8 cellular contexts compared by ENCODE assay signal in genomic region chr14:87993485-87993809, GRCh38. TPM values are rescaled to one million over a fixed set of nuclear protein-coding genes. Genes with fewer than 3 reads are reported as not detected.
DNase-seq lines count a peak whose midpoint lies in the region; ATAC-seq lines count a peak whose summit lies in the region.

No MANE protein-coding gene starts in this region.

- peak overlapping the region; percentile 93 for H3K4me3 Mint-ChIP-seq in activated CD8-positive, alpha-beta memory T cell treated with anti-CD3 and anti-CD28 coated beads, Interleukin-2, amount 10 ng/mL, durations not matched to agents 7 days and 5 days
- H3K4me3 Mint-ChIP-seq in activated T-helper 2 cell treated with anti-CD3 and anti-CD28 coated beads, Interferon-gamma antibody, Interleukin-2, Interleukin-4, amounts not matched to agents 10 μg/mL and 5 μg/mL and 100 μg/mL, durations not matched to agents 14 hours and 24 hours and 36 hours (ENCODE audit: low read depth): peak overlapping the region; percentile 93
- peak overlapping the region; percentile 92 to 100 (median 99) for H3K4me3 Mint-ChIP-seq in immature natural killer cell

- 68% methylated on average over 5 of the region's 5 CpGs for WGBS in thymus

- H3K36me3 Mint-ChIP-seq in activated CD8-positive, alpha-beta memory T cell treated with anti-CD3 and anti-CD28 coated beads, Interleukin-2, amount 10 ng/mL, durations not matched to agents 7 days and 5 days: peaks cover 5% of the 10 kb centered on the region
- no peaks in the 10 kb centered on the region for H3K36me3 Mint-ChIP-seq in activated T-helper 2 cell treated with anti-CD3 and anti-CD28 coated beads, Interferon-gamma antibody, Interleukin-2, Interleukin-4, amounts not matched to agents 10 μg/mL and 5 μg/mL and 100 μg/mL, durations not matched to agents 14 hours and 24 hours and 36 hours (ENCODE audit: low read depth)
- peaks cover 0 to 4% (median 0%) of the 10 kb centered on the region in 3 donors for H3K36me3 Mint-ChIP-seq in immature natural killer cell

- H3K9me3 ChIP-seq in thymus (ENCODE audit: control insufficient read depth): no peaks in the 10 kb centered on the region

- no peaks in the 10 kb centered on the region for H3K27me3 ChIP-seq in thymus (ENCODE audit: control insufficient read depth, insufficient read depth)

- H3K4me3 ChIP-seq in thymus (ENCODE audit: low read length): peak overlapping the region; percentile 94

- no peaks in the 10 kb centered on the region for H3K27me3 Mint-ChIP-seq in activated CD8-positive, alpha-beta memory T cell treated with anti-CD3 and anti-CD28 coated beads, Interleukin-2, amount 10 ng/mL, durations not matched to agents 7 days and 5 days
- H3K27me3 Mint-ChIP-seq in activated T-helper 2 cell treated with anti-CD3 and anti-CD28 coated beads, Interferon-gamma antibody, Interleukin-2, Interleukin-4, amounts not matched to agents 10 μg/mL and 5 μg/mL and 100 μg/mL, durations not matched to agents 14 hours and 24 hours and 36 hours (ENCODE audit: low read depth): no peaks in the 10 kb centered on the region
- H3K27me3 Mint-ChIP-seq in immature natural killer cell (ENCODE audit: low read depth in 3 of 3): peaks cover 11 to 16% (median 14%) of the 10 kb centered on the region in 3 donors

- intact Hi-C loops in activated T-helper 2 cell treated with anti-CD3 and anti-CD28 coated beads, Interferon-gamma antibody, Interleukin-2, Interleukin-4, amounts not matched to agents 10 μg/mL and 5 μg/mL and 100 μg/mL, durations not matched to agents 14 hours and 24 hours and 36 hours (cut with micrococcal nuclease): loop anchor here (1.0 to 10.0 kb wide), 5 partner anchors 13 to 801 kb away; partner anchors contain the start of gene EML5

- H3K27ac ChIP-seq in thymus (ENCODE audit: low read depth): peak overlapping the region; percentile 98

- no peaks in the 10 kb centered on the region for H3K9me3 Mint-ChIP-seq in activated CD8-positive, alpha-beta memory T cell treated with anti-CD3 and anti-CD28 coated beads, Interleukin-2, amount 10 ng/mL, durations not matched to agents 7 days and 5 days (ENCODE audit: low read depth)
- peaks cover 3% of the 10 kb centered on the region for H3K9me3 Mint-ChIP-seq in activated T-helper 2 cell treated with anti-CD3 and anti-CD28 coated beads, Interferon-gamma antibody, Interleukin-2, Interleukin-4, amounts not matched to agents 10 μg/mL and 5 μg/mL and 100 μg/mL, durations not matched to agents 14 hours and 24 hours and 36 hours
- no peaks in the 10 kb centered on the region for H3K9me3 Mint-ChIP-seq in immature natural killer cell

- no peak for ATAC-seq in activated CD8-positive, alpha-beta memory T cell treated with anti-CD3 and anti-CD28 coated beads, Interleukin-2, amount 10 ng/mL, durations not matched to agents 7 days and 5 days
- no peak for ATAC-seq in HG03139 (IDR thresholded peaks at IDR 0.05; ENCODE audit: unreplicated experiment)
- no peak for ATAC-seq in HG02884 (IDR thresholded peaks at IDR 0.05; ENCODE audit: unreplicated experiment)

- CTCF ChIA-PET in activated CD8-positive, alpha-beta memory T cell treated with anti-CD3 and anti-CD28 coated beads, Interleukin-2, amount 10 ng/mL, durations not matched to agents 7 days and 5 days (lab: Charles Lee): interaction anchor here (1.3 to 5.4 kb wide), 4 partner anchors 12 to 48 kb away, joined by 4 to 47 read pairs (median 24); partner anchors contain the start of gene GPR65

- H3K36me3 ChIP-seq in thymus (ENCODE audit: control insufficient read depth, insufficient read depth): no peaks in the 10 kb centered on the region

- H3K4me1 Mint-ChIP-seq in activated CD8-positive, alpha-beta memory T cell treated with anti-CD3 and anti-CD28 coated beads, Interleukin-2, amount 10 ng/mL, durations not matched to agents 7 days and 5 days: peaks cover 56% of the 10 kb centered on the region
- peaks cover 54% of the 10 kb centered on the region for H3K4me1 Mint-ChIP-seq in activated T-helper 2 cell treated with anti-CD3 and anti-CD28 coated beads, Interferon-gamma antibody, Interleukin-2, Interleukin-4, amounts not matched to agents 10 μg/mL and 5 μg/mL and 100 μg/mL, durations not matched to agents 14 hours and 24 hours and 36 hours (ENCODE audit: low read depth)
- H3K4me1 Mint-ChIP-seq in immature natural killer cell: peaks cover 68 to 80% of the 10 kb centered on the region in 2 donors

- peaks cover 12% of the 10 kb centered on the region for H3K4me1 ChIP-seq in thymus (ENCODE audit: control insufficient read depth, insufficient read depth, low read length)

- H3K27ac Mint-ChIP-seq in activated CD8-positive, alpha-beta memory T cell treated with anti-CD3 and anti-CD28 coated beads, Interleukin-2, amount 10 ng/mL, durations not matched to agents 7 days and 5 days: peak overlapping the region; percentile 96
- peak overlapping the region; percentile 93 for H3K27ac Mint-ChIP-seq in activated T-helper 2 cell treated with anti-CD3 and anti-CD28 coated beads, Interferon-gamma antibody, Interleukin-2, Interleukin-4, amounts not matched to agents 10 μg/mL and 5 μg/mL and 100 μg/mL, durations not matched to agents 14 hours and 24 hours and 36 hours
- peak overlapping the region; percentile 97 to 99 (median 98) for H3K27ac Mint-ChIP-seq in immature natural killer cell

- no peak for DNase-seq in activated CD8-positive, alpha-beta memory T cell treated with anti-CD3 and anti-CD28 coated beads, Interleukin-2, amount 10 ng/mL, durations not matched to agents 7 days and 5 days
- no peak for DNase-seq in activated CD8-positive, alpha-beta memory T cell treated with anti-CD3 and anti-CD28 coated beads, Interleukin-2, amount 50 U/mL, for 4 hours
- DNase-seq in activated T-helper 2 cell treated with anti-CD3 and anti-CD28 coated beads, Interferon-gamma antibody, Interleukin-2, Interleukin-4, amounts not matched to agents 10 μg/mL and 5 μg/mL and 100 μg/mL, durations not matched to agents 14 hours and 24 hours and 36 hours (ENCODE audit: low spot score): no peak
- DNase-seq in immature natural killer cell (no peak), islet precursor cell (no peak)

RNA-seq across cellular contexts. Expression of gene GALC, which starts 0.5 kb away (rescaled TPM):
- total RNA-seq in activated CD8-positive, alpha-beta memory T cell treated with anti-CD3 and anti-CD28 coated beads, Interleukin-2, amount 10 ng/mL, durations not matched to agents 7 days and 5 days: 10 to 100 TPM; 20.6 to 25.7 TPM
- 11.1 and 13.4 TPM in 2 replicates for total RNA-seq in activated T-helper 2 cell treated with anti-CD3 and anti-CD28 coated beads, Interferon-gamma antibody, Interleukin-2, Interleukin-4, amounts not matched to agents 10 μg/mL and 5 μg/mL and 100 μg/mL, durations not matched to agents 14 hours and 24 hours and 36 hours
- polyA plus RNA-seq in immature natural killer cell (10 to 100 TPM; 38.7 to 59.5 (median 57.6) TPM), thymus (14.4 TPM)

RNA-seq across cellular contexts. Expression of gene GPR65, which starts 11.5 kb away (rescaled TPM):
- 10 to 100 TPM; 17.2 to 21.1 TPM for total RNA-seq in activated CD8-positive, alpha-beta memory T cell treated with anti-CD3 and anti-CD28 coated beads, Interleukin-2, amount 10 ng/mL, durations not matched to agents 7 days and 5 days
- total RNA-seq in activated T-helper 2 cell treated with anti-CD3 and anti-CD28 coated beads, Interferon-gamma antibody, Interleukin-2, Interleukin-4, amounts not matched to agents 10 μg/mL and 5 μg/mL and 100 μg/mL, durations not matched to agents 14 hours and 24 hours and 36 hours: 11.0 and 11.6 TPM in 2 replicates
- 10 to 100 TPM; 55.9 to 84.5 (median 62.2) TPM for polyA plus RNA-seq in immature natural killer cell
- 10.1 TPM for polyA plus RNA-seq in thymus
